Comparison of ENCODE assay signal across 1 cellular context in genomic region chr6:132490478-132491204, GRCh38.
TF ChIP-seq lines count a peak whose summit lies in the region.

No MANE protein-coding gene starts in this region.

TF ChIP-seq in K562, 482 proteins besides CTCF, POLR2A, EP300 and RAD21:
- no peak for TF ChIP-seq KAT8 (IDR thresholded peaks at IDR 0.05; ENCODE audit: low read depth)
- TF ChIP-seq TFAP4 (CRISPR knock-in tag; IDR thresholded peaks at IDR 0.05; ENCODE audit: borderline replicate concordance) = no peak
- TF ChIP-seq FOXJ2 (tag; IDR thresholded peaks at IDR 0.05) = no peak
- TF ChIP-seq ZNF253 (CRISPR knock-in tag; conservative IDR thresholded peaks at IDR 0.05) = no peak
- TF ChIP-seq ZNF518B (CRISPR knock-in tag; IDR thresholded peaks at IDR 0.05) = no peak
- TF ChIP-seq MNT (conservative IDR thresholded peaks at IDR 0.05) = no peak
- no peak for TF ChIP-seq HNRNPUL1 (IDR thresholded peaks at IDR 0.05; ENCODE audit: low read length)
- TF ChIP-seq SNIP1 (IDR thresholded peaks at IDR 0.05; ENCODE audit: low read depth) = no peak
- TF ChIP-seq ZBED1 (IDR thresholded peaks at IDR 0.05) = no peak
- TF ChIP-seq NFRKB (IDR thresholded peaks at IDR 0.05; ENCODE audit: low read depth) = no peak
- no peak for TF ChIP-seq RB1 (IDR thresholded peaks at IDR 0.05; ENCODE audit: low read depth)
- TF ChIP-seq ZNF780A (CRISPR knock-in tag; IDR thresholded peaks at IDR 0.05) = no peak
- no peak for TF ChIP-seq ZNF41 (CRISPR knock-in tag; conservative IDR thresholded peaks at IDR 0.05)
- TF ChIP-seq ZNF263 (CRISPR knock-in tag; IDR thresholded peaks at IDR 0.05; ENCODE audit: borderline replicate concordance) = no peak
- no peak for TF ChIP-seq ASH1L (IDR thresholded peaks at IDR 0.05; ENCODE audit: borderline replicate concordance, low read depth, partially characterized antibody)
- no peak for TF ChIP-seq ETS2 (tag; IDR thresholded peaks at IDR 0.05; ENCODE audit: borderline replicate concordance, poor library complexity, severe bottlenecking)
- no peak for TF ChIP-seq DLX4 (CRISPR knock-in tag; IDR thresholded peaks at IDR 0.05)
